In the genomic region with DNA sequence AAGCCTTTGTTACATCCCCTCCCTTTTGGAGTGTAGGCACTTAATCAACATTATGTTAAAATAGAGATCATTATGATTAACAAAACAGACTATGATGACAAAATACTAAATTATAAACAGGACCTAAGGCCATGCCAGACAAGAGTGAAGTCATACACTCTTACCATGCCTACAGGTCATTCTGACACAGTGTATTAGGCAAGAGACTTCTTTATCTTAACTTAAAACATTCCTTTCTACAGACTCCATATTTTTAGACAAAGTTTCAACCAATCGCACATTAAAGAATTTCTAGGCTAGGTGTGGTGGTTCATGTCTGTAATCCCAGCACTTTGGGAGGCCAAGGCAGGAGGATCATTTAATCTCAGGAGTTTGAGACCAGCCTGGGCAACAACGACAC, we compare ENCODE assay signal across 17 cellular contexts.
DNase-seq lines count a peak whose midpoint lies in the region; ATAC-seq, FAIRE-seq and TF ChIP-seq lines count a peak whose summit lies in the region.
"Had no signal": no experiment of that assay in that cellular context is flagged by ENCODE, and none has a peak within 500 bp of the region (broad histone marks: within the 10 kb centered on the region; RNA-seq: fewer than 3 reads in every experiment).

No MANE protein-coding gene starts in this region.

- no peak overlapping the region for H4K91ac ChIP-seq in trophoblast cell (ENCODE audit: low read depth, low read length)

- H3K4me2 ChIP-seq in trophoblast cell (ENCODE audit: low read length) = no peak overlapping the region

- intact Hi-C loops in colonic mucosa (cut with DNase I) = no loop called here

- no peak overlapping the region for H3K23ac ChIP-seq in trophoblast cell (ENCODE audit: low read length)

- peak; percentile 49 for DNase-seq in HuH-7.5 (ENCODE audit: low spot score)
- peak; percentile 67 for DNase-seq in bronchial epithelial cell (ENCODE audit: low read depth)
- peak; percentile 69 for DNase-seq in fibroblast of pulmonary artery (ENCODE audit: low read depth)
- DNase-seq in trophoblast cell = peak; percentile 61 to 87
- DNase-seq in GM19240 (ENCODE audit: insufficient read length, low spot score) = no peak
- no peak for DNase-seq in stimulated activated naive B cell treated with anti-CD40 and anti-IgM and Interleukin-4, amounts not matched to agents 10 μg/mL and 1 μg/mL and 100 μg/mL, for 72 hours
- no peak for DNase-seq in SHP77 treated with DMSO at 0.1 percent for 48 hours (lab: John Stamatoyannopoulos, UW)
- DNase-seq in colonic mucosa = no peak
- DNase-seq: C1 segment of cervical spinal cord; CD4-positive, alpha-beta T cell; DMS79 had no signal

- no peaks in the 10 kb centered on the region for H3K36me3 Mint-ChIP-seq in stimulated activated naive B cell treated with anti-CD40 and anti-IgM and Interleukin-4, amounts not matched to agents 10 μg/mL and 1 μg/mL and 100 μg/mL, for 72 hours

- H3K4ac ChIP-seq in trophoblast cell (ENCODE audit: low read depth, low read length) = no peak overlapping the region

- no peaks in the 10 kb centered on the region for H3K9me3 ChIP-seq in trophoblast cell (ENCODE audit: insufficient read depth, low read depth, low read length)
- no peaks in the 10 kb centered on the region for H3K9me3 ChIP-seq in colonic mucosa
- H3K9me3 ChIP-seq: HAP-1 had no signal

- no peaks in the 10 kb centered on the region for H3K4me1 Mint-ChIP-seq in stimulated activated naive B cell treated with anti-CD40 and anti-IgM and Interleukin-4, amounts not matched to agents 10 μg/mL and 1 μg/mL and 100 μg/mL, for 72 hours
- H3K4me1 Mint-ChIP-seq: B cell had no signal

- H3K4me3 Mint-ChIP-seq in stimulated activated naive B cell treated with anti-CD40 and anti-IgM and Interleukin-4, amounts not matched to agents 10 μg/mL and 1 μg/mL and 100 μg/mL, for 72 hours = no peak overlapping the region
- H3K4me3 Mint-ChIP-seq: B cell; CD4-positive, alpha-beta T cell had no signal

- no peak overlapping the region for H2BK12ac ChIP-seq in trophoblast cell (ENCODE audit: low read length)

- H3K9me3 Mint-ChIP-seq in stimulated activated naive B cell treated with anti-CD40 and anti-IgM and Interleukin-4, amounts not matched to agents 10 μg/mL and 1 μg/mL and 100 μg/mL, for 72 hours = peaks cover 2 to 4% of the 10 kb centered on the region in 2 donors
- H3K9me3 Mint-ChIP-seq: CD4-positive, alpha-beta T cell had no signal

- H3K79me1 ChIP-seq in trophoblast cell (ENCODE audit: low read length) = no peaks in the 10 kb centered on the region

- WGBS in trophoblast cell (ENCODE audit: extremely low coverage, insufficient coverage, insufficient read length) = 100% methylated on average over 1 of the region's 2 CpGs

- no peak for TF ChIP-seq CTCF in bronchial epithelial cell (IDR thresholded peaks at IDR 0.05; ENCODE audit: insufficient read depth, low read length, severe bottlenecking)
- TF ChIP-seq CTCF in fibroblast of pulmonary artery (IDR thresholded peaks at IDR 0.05; ENCODE audit: low read length, missing control alignments) = no peak
- no peak for TF ChIP-seq CTCF in colonic mucosa (IDR thresholded peaks at IDR 0.05)

- no peak for FAIRE-seq in bronchial epithelial cell (lab: Jason Lieb, UNC)
- FAIRE-seq: A204.1, G401.6, GM12891, H1 had no signal

- no peaks in the 10 kb centered on the region for H3K27me3 ChIP-seq in bronchial epithelial cell (ENCODE audit: control insufficient read depth, insufficient read depth, low read length)
- no peaks in the 10 kb centered on the region for H3K27me3 ChIP-seq in trophoblast cell (ENCODE audit: insufficient read depth, low read length)
- H3K27me3 ChIP-seq in colonic mucosa = no peaks in the 10 kb centered on the region

- H3K4me1 ChIP-seq in trophoblast cell (ENCODE audit: control insufficient read depth in 1 of 2, insufficient read depth in 2 of 2, low read length in 2 of 2) (no peaks in the 10 kb centered on the region), colonic mucosa (no peaks in the 10 kb centered on the region)
- H3K4me1 ChIP-seq: HAP-1 had no signal

- no peak overlapping the region for H2BK5ac ChIP-seq in trophoblast cell (ENCODE audit: low read depth, low read length, poor library complexity)

- no peak overlapping the region for H3K18ac ChIP-seq in trophoblast cell (ENCODE audit: low read length)

- H3K9ac ChIP-seq in trophoblast cell (ENCODE audit: low read length) (no peak overlapping the region), colonic mucosa (ENCODE audit: low read depth in 2 of 2, low read length in 2 of 2) (no peak overlapping the region)

- H3K36me3 ChIP-seq in bronchial epithelial cell (ENCODE audit: control insufficient read depth, insufficient read depth, low read length) (no peaks in the 10 kb centered on the region), trophoblast cell (ENCODE audit: control insufficient read depth in 1 of 2, insufficient read depth in 2 of 2, low read length in 2 of 2) (no peaks in the 10 kb centered on the region), colonic mucosa (no peaks in the 10 kb centered on the region)
- H3K36me3 ChIP-seq: HAP-1 had no signal

- H3K4me3 ChIP-seq in bronchial epithelial cell (ENCODE audit: low read depth, low read length) (no peak overlapping the region), fibroblast of pulmonary artery (replicated peaks; ENCODE audit: low read depth, low read length) (no peak overlapping the region), trophoblast cell (ENCODE audit: low read depth, low read length) (no peak overlapping the region), colonic mucosa (no peak overlapping the region)
- H3K4me3 ChIP-seq: HAP-1 had no signal

- ATAC-seq in stimulated activated naive B cell treated with anti-CD40 and anti-IgM and Interleukin-4, amounts not matched to agents 10 μg/mL and 1 μg/mL and 100 μg/mL, for 72 hours (replicated peaks) = no peak

- H3K79me2 ChIP-seq in trophoblast cell (ENCODE audit: control insufficient read depth, insufficient read depth, low read length, poor library complexity) = no peaks in the 10 kb centered on the region

- H2BK120ac ChIP-seq in trophoblast cell (ENCODE audit: insufficient read depth, low read length, poor library complexity) = no peak overlapping the region

- H3K27ac ChIP-seq in trophoblast cell (ENCODE audit: low read depth, low read length) (no peak overlapping the region), colonic mucosa (no peak overlapping the region)

- no peak overlapping the region for H2AK5ac ChIP-seq in trophoblast cell (ENCODE audit: low read length)

- H3K27ac Mint-ChIP-seq in stimulated activated naive B cell treated with anti-CD40 and anti-IgM and Interleukin-4, amounts not matched to agents 10 μg/mL and 1 μg/mL and 100 μg/mL, for 72 hours = no peak overlapping the region
- H3K27ac Mint-ChIP-seq: B cell; CD4-positive, alpha-beta T cell had no signal

- no peak overlapping the region for H3K14ac ChIP-seq in trophoblast cell (ENCODE audit: low read length)

- H2AFZ ChIP-seq in trophoblast cell (ENCODE audit: insufficient read depth, low read length, poor library complexity) = no peak overlapping the region

- H4K8ac ChIP-seq in trophoblast cell (ENCODE audit: low read depth, low read length) = no peak overlapping the region

- H3K27me3 Mint-ChIP-seq in stimulated activated naive B cell treated with anti-CD40 and anti-IgM and Interleukin-4, amounts not matched to agents 10 μg/mL and 1 μg/mL and 100 μg/mL, for 72 hours = peaks cover 0 to 13% of the 10 kb centered on the region in 2 donors

- H4K12ac ChIP-seq in trophoblast cell (ENCODE audit: low read depth, low read length) = no peak overlapping the region

Comparison
In these comparisons a context has a peak if more than half of its experiments do, and no peak if none do; other contexts are left out.
1. DNase-seq: peak in HuH-7.5 (single experiment), bronchial epithelial cell (single experiment), fibroblast of pulmonary artery (single experiment) and trophoblast cell (2 of 2); none in GM19240 (single experiment), stimulated activated naive B cell treated with anti-CD40 and anti-IgM and Interleukin-4, amounts not matched to agents 10 μg/mL and 1 μg/mL and 100 μg/mL, for 72 hours (single experiment), SHP77 treated with DMSO at 0.1 percent for 48 hours (single experiment) and colonic mucosa (single experiment).